ENCODE assay signal across 22 cellular contexts in genomic region chr12:130703733-130704375, GRCh38. TPM values are rescaled to one million over a fixed set of nuclear protein-coding genes. Genes with fewer than 3 reads are reported as not detected.
"Had no signal": no experiment of that assay in that cellular context is flagged by ENCODE, and none has a peak within 500 bp of the region (broad histone marks: within the 10 kb centered on the region; RNA-seq: fewer than 3 reads in every experiment).

No MANE protein-coding gene starts in this region.

- DNase-seq: activated CD4-positive, alpha-beta memory T cell treated with anti-CD3 and anti-CD28 coated beads for 36 hours; activated CD4-positive, alpha-beta T cell treated with anti-CD3 and anti-CD28 coated beads for 48 hours; activated CD4-positive, CD25-positive, alpha-beta regulatory T cell; activated effector memory CD4-positive, alpha-beta T cell treated with anti-CD3 and anti-CD28 coated beads, Interleukin-2, amount 50 U/mL, for 16 hours; activated naive CD4-positive, alpha-beta T cell treated with anti-CD3 and anti-CD28 coated beads, Interleukin-2, amount 50 U/mL, for 16 hours; activated naive CD8-positive, alpha-beta T cell treated with anti-CD3 and anti-CD28 coated beads, Interleukin-2, amount 50 U/mL, for 24 hours; effector CD8-positive, alpha-beta T cell; foreskin keratinocyte; kidney glomerular epithelial cell; left ventricle myocardium inferior; midbrain; natural killer cell; stimulated activated CD4-positive, alpha-beta T cell treated with anti-CD3 and anti-CD28 coated beads, Interleukin-4, amount 100 ng/mL, for 1 hour; stimulated activated naive CD4-positive, alpha-beta T cell; trophoblast cell had no signal

- H3K27ac ChIP-seq: cardiac muscle cell, foreskin keratinocyte, left ventricle myocardium inferior, testis, vagina had no signal

- H3K4me1 ChIP-seq: foreskin keratinocyte, left ventricle myocardium inferior, testis, vagina had no signal

- H3K9me3 Mint-ChIP-seq: activated CD4-positive, alpha-beta memory T cell treated with anti-CD3 and anti-CD28 coated beads for 36 hours; activated naive CD8-positive, alpha-beta T cell treated with anti-CD3 and anti-CD28 coated beads, Interleukin-2, amount 50 U/mL, for 24 hours; dendritic cell treated with granulocyte-macrophage colony-stimulating factor and Interleukin-4, amounts not matched to agents 40 ng/mL and 50 ng/mL, for 4 days; natural killer cell; T-helper 1 cell treated with Interleukin-12 subunit alpha and Interleukin-12 subunit beta and Interleukin-4 antibody, amounts not matched to agents 30 μg/mL and 1 μg/mL, for 36 hours had no signal

- H3K36me3 ChIP-seq: cardiac muscle cell, left ventricle myocardium inferior, vagina had no signal

- H3K36me3 Mint-ChIP-seq: activated CD4-positive, alpha-beta memory T cell treated with anti-CD3 and anti-CD28 coated beads for 36 hours; natural killer cell had no signal

- H3K4me3 Mint-ChIP-seq: activated CD4-positive, alpha-beta memory T cell treated with anti-CD3 and anti-CD28 coated beads for 36 hours; activated naive CD8-positive, alpha-beta T cell treated with anti-CD3 and anti-CD28 coated beads, Interleukin-2, amount 50 U/mL, for 24 hours; dendritic cell treated with granulocyte-macrophage colony-stimulating factor and Interleukin-4, amounts not matched to agents 40 ng/mL and 50 ng/mL, for 4 days; natural killer cell; T-helper 1 cell treated with Interleukin-12 subunit alpha and Interleukin-12 subunit beta and Interleukin-4 antibody, amounts not matched to agents 30 μg/mL and 1 μg/mL, for 36 hours had no signal

- H3K4me3 ChIP-seq: cardiac muscle cell, left ventricle myocardium inferior, testis, vagina had no signal

- H3K27me3 Mint-ChIP-seq: dendritic cell treated with granulocyte-macrophage colony-stimulating factor and Interleukin-4, amounts not matched to agents 40 ng/mL and 50 ng/mL, for 4 days had no signal

- ATAC-seq: activated naive CD8-positive, alpha-beta T cell treated with anti-CD3 and anti-CD28 coated beads, Interleukin-2, amount 50 U/mL, for 24 hours; foreskin keratinocyte; natural killer cell had no signal

- H3K27me3 ChIP-seq: cardiac muscle cell, foreskin keratinocyte, testis, vagina had no signal

- H3K4me1 Mint-ChIP-seq: activated naive CD8-positive, alpha-beta T cell treated with anti-CD3 and anti-CD28 coated beads, Interleukin-2, amount 50 U/mL, for 24 hours; natural killer cell had no signal

- H3K27ac Mint-ChIP-seq: activated CD4-positive, alpha-beta memory T cell treated with anti-CD3 and anti-CD28 coated beads for 36 hours; activated naive CD8-positive, alpha-beta T cell treated with anti-CD3 and anti-CD28 coated beads, Interleukin-2, amount 50 U/mL, for 24 hours; dendritic cell treated with granulocyte-macrophage colony-stimulating factor and Interleukin-4, amounts not matched to agents 40 ng/mL and 50 ng/mL, for 4 days; natural killer cell; T-helper 1 cell treated with Interleukin-12 subunit alpha and Interleukin-12 subunit beta and Interleukin-4 antibody, amounts not matched to agents 30 μg/mL and 1 μg/mL, for 36 hours had no signal

RNA-seq across cellular contexts. Expression of gene RIMBP2, which starts 12.2 kb away (rescaled TPM):
- total RNA-seq: glomerular endothelial cell, left ventricle myocardium inferior, lung microvascular endothelial cell, natural killer cell had no signal
- polyA plus RNA-seq: foreskin keratinocyte had no signal
